2 cellular contexts compared by ENCODE assay signal in the genomic region with DNA sequence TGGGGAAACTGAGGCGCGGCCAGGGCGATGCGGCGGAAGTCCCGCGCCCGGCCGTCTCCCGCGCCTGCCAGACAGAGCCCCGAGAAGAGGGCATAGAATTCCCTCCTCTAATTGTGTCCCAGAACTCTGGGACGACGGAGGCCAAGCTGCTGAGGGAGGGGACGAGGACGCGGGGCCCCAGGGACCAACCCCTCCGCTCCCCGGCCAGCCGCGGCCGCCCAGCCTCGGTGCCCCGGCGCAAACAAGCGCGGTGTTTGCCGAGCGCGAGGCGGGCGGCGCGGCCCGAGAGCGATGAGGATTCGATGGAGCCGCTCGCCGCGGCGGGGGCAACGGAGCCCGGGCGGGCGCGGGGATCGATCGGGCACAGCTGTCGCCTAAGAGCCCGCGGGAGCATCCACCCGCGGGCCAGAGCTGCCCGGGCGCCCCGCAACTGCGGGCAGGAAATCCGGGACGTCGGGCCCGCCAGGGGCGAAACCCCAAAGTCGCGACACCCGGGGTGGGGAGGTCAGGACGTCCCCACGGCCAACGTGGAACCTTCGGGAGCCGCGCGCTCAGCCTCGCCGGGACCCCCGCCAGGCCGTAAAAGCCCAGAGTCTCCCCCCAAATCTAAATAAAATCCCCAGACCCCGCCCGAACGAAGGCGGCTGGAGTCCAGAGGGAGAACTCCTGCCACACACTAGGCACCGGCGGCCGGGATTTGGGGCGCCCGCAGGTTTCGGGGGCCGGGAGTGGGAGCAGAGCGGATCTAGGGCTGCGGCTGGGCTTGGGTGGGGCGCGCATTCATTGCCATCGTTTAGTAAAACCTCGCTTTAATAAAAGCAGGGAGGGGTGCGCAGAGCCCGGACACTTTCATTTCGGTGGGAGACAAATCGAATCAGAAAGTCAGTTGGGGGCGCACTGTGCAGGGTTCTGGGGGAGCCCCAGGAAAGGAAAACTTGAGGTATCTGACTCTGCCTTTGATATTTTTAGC.
TF ChIP-seq lines count a peak whose summit lies in the region.

No MANE protein-coding gene starts in this region.

TF ChIP-seq in SK-N-SH, 30 proteins besides CTCF, POLR2A, EP300 and RAD21 (continued from another document):
- TF ChIP-seq, protein P1, sequence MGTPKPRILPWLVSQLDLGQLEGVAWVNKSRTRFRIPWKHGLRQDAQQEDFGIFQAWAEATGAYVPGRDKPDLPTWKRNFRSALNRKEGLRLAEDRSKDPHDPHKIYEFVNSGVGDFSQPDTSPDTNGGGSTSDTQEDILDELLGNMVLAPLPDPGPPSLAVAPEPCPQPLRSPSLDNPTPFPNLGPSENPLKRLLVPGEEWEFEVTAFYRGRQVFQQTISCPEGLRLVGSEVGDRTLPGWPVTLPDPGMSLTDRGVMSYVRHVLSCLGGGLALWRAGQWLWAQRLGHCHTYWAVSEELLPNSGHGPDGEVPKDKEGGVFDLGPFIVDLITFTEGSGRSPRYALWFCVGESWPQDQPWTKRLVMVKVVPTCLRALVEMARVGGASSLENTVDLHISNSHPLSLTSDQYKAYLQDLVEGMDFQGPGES (IDR thresholded peaks at IDR 0.05; ENCODE audit: low read depth, low read length), result no peak
- TF ChIP-seq, protein P2, sequence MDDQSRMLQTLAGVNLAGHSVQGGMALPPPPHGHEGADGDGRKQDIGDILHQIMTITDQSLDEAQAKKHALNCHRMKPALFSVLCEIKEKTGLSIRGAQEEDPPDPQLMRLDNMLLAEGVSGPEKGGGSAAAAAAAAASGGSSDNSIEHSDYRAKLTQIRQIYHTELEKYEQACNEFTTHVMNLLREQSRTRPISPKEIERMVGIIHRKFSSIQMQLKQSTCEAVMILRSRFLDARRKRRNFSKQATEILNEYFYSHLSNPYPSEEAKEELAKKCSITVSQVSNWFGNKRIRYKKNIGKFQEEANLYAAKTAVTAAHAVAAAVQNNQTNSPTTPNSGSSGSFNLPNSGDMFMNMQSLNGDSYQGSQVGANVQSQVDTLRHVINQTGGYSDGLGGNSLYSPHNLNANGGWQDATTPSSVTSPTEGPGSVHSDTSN (IDR thresholded peaks at IDR 0.05), result no peak
- TF ChIP-seq, protein P3, sequence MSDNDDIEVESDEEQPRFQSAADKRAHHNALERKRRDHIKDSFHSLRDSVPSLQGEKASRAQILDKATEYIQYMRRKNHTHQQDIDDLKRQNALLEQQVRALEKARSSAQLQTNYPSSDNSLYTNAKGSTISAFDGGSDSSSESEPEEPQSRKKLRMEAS (IDR thresholded peaks at IDR 0.05; ENCODE audit: low read depth), result no peak
- TF ChIP-seq ELF1 (IDR thresholded peaks at IDR 0.05), result no peak
- TF ChIP-seq MEF2A (IDR thresholded peaks at IDR 0.05; ENCODE audit: borderline replicate concordance, low read depth), result no peak
- no peak for TF ChIP-seq TEAD4 (IDR thresholded peaks at IDR 0.05; ENCODE audit: borderline replicate concordance, insufficient read depth)
- no peak for TF ChIP-seq JUND (IDR thresholded peaks at IDR 0.05)
- no peak for TF ChIP-seq TAF1 (IDR thresholded peaks at IDR 0.05; ENCODE audit: borderline replicate concordance, low read depth, low read length)
- TF ChIP-seq FOXJ3 (CRISPR knock-in tag; IDR thresholded peaks at IDR 0.05), result no peak
- no peak for TF ChIP-seq YY1 (IDR thresholded peaks at IDR 0.05; ENCODE audit: low read depth)
- no peak for TF ChIP-seq GABPA (IDR thresholded peaks at IDR 0.05; ENCODE audit: low read depth)
- no peak for TF ChIP-seq RFX5 (IDR thresholded peaks at IDR 0.05; ENCODE audit: low read length)

TF ChIP-seq in SK-N-SH treated with all-trans-retinoic acid at 6 μM for 48 hours, 23 proteins besides CTCF, POLR2A, EP300 and RAD21 (continued from another document):
- TF ChIP-seq, protein P4, sequence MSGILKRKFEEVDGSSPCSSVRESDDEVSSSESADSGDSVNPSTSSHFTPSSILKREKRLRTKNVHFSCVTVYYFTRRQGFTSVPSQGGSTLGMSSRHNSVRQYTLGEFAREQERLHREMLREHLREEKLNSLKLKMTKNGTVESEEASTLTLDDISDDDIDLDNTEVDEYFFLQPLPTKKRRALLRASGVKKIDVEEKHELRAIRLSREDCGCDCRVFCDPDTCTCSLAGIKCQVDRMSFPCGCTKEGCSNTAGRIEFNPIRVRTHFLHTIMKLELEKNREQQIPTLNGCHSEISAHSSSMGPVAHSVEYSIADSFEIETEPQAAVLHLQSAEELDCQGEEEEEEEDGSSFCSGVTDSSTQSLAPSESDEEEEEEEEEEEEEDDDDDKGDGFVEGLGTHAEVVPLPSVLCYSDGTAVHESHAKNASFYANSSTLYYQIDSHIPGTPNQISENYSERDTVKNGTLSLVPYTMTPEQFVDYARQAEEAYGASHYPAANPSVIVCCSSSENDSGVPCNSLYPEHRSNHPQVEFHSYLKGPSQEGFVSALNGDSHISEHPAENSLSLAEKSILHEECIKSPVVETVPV (CRISPR knock-in tag; IDR thresholded peaks at IDR 0.05), result no peak
